ENCODE assay signal across 10 cellular contexts in genomic region chr4:184513802-184514120, GRCh38. TPM values are rescaled to one million over a fixed set of nuclear protein-coding genes. Genes with fewer than 3 reads are reported as not detected.
DNase-seq lines count a peak whose midpoint lies in the region; ATAC-seq and TF ChIP-seq lines count a peak whose summit lies in the region.
"Had no signal": no experiment of that assay in that cellular context is flagged by ENCODE, and none has a peak within 500 bp of the region (broad histone marks: within the 10 kb centered on the region; RNA-seq: fewer than 3 reads in every experiment).

No MANE protein-coding gene starts in this region.

- peak overlapping the region; percentile 40; the same call in 1 of the 2 replicates for H3K4me3 ChIP-seq in ACC112 (ENCODE audit: low read depth, low read length)
- no peak overlapping the region for H3K4me3 ChIP-seq in aorta (ENCODE audit: low read length in 2 of 2)
- no peak overlapping the region for H3K4me3 ChIP-seq in ovary

- TF ChIP-seq POLR2A in ovary (IDR thresholded peaks at IDR 0.05) = no peak

- H3K9me3 Mint-ChIP-seq in chondrocyte (ENCODE audit: low read depth) = peaks cover 9% of the 10 kb centered on the region

- peak overlapping the region; percentile 77 for H2AFZ ChIP-seq in ACC112 (ENCODE audit: low read length, unreplicated experiment)

- TF ChIP-seq CTCF in chondrocyte (IDR thresholded peaks at IDR 0.05) = no peak
- no peak for TF ChIP-seq CTCF in ovary (IDR thresholded peaks at IDR 0.05)

- intact Hi-C loops in aorta (cut with DNase I) = no loop called here
- intact Hi-C loops in ovary (cut with DNase I) = no loop called here

- no peaks in the 10 kb centered on the region for H3K36me3 ChIP-seq in ACC112 (ENCODE audit: insufficient read depth, low read length)
- no peaks in the 10 kb centered on the region for H3K36me3 ChIP-seq in aorta (ENCODE audit: control insufficient read depth in 1 of 2, insufficient read depth in 2 of 2, low read length in 1 of 2)
- H3K36me3 ChIP-seq in ovary = no peaks in the 10 kb centered on the region

- peaks cover 3% of the 10 kb centered on the region for H3K36me3 Mint-ChIP-seq in chondrocyte (ENCODE audit: low read depth)

- H3K4me1 Mint-ChIP-seq in chondrocyte (ENCODE audit: low read depth) = peaks cover 17% of the 10 kb centered on the region

- H3K27me3 ChIP-seq in ACC112 (ENCODE audit: insufficient read depth, low read length) = no peaks in the 10 kb centered on the region
- peaks cover 0 to 1% of the 10 kb centered on the region in 2 donors for H3K27me3 ChIP-seq in aorta (ENCODE audit: control insufficient read depth in 1 of 2, insufficient read depth in 2 of 2, low read length in 1 of 2)
- H3K27me3 ChIP-seq in ovary = no peaks in the 10 kb centered on the region

- peak overlapping the region; percentile 4 for H3K4me3 Mint-ChIP-seq in chondrocyte (ENCODE audit: unreplicated experiment)

- H3K27me3 Mint-ChIP-seq in chondrocyte (ENCODE audit: low read depth) = no peaks in the 10 kb centered on the region

- ATAC-seq in GM18909 (IDR thresholded peaks at IDR 0.05; ENCODE audit: poor library complexity, unreplicated experiment) = peak; percentile 23
- peak; percentile 14 for ATAC-seq in HG03045 (IDR thresholded peaks at IDR 0.05; ENCODE audit: unreplicated experiment)
- ATAC-seq in HG03354 (IDR thresholded peaks at IDR 0.05; ENCODE audit: poor library complexity, severe bottlenecking, unreplicated experiment) = no peak
- ATAC-seq in aorta (ENCODE audit: low FRiP score) = no peak

- no peak for TF ChIP-seq EP300 in ovary (IDR thresholded peaks at IDR 0.05)

- H3K9me3 ChIP-seq in aorta (ENCODE audit: control insufficient read depth, low read length) = peaks cover 4% of the 10 kb centered on the region
- no peaks in the 10 kb centered on the region for H3K9me3 ChIP-seq in ovary

- no peak for DNase-seq in chondrocyte (ENCODE audit: low spot score)
- DNase-seq in kidney tubule cell (ENCODE audit: low spot score) = no peak
- no peak for DNase-seq in aorta
- no peak for DNase-seq in ovary
- DNase-seq: H7, NCI-H2107 had no signal

- WGBS in aorta, 2 donors = 67 to 71% methylated on average over 2 of the region's 2 CpGs
- WGBS in ovary, 3 donors = 45 to 56% (median 53%) methylated on average over 2 of the region's 2 CpGs

- no peak overlapping the region for H3K27ac ChIP-seq in ACC112 (ENCODE audit: low read depth, low read length)
- no peak overlapping the region for H3K27ac ChIP-seq in aorta (ENCODE audit: low read depth in 1 of 2, low read length in 2 of 2)
- no peak overlapping the region for H3K27ac ChIP-seq in ovary

- H3K27ac Mint-ChIP-seq in chondrocyte (ENCODE audit: unreplicated experiment) = peak overlapping the region; percentile 86

- H3K4me1 ChIP-seq in ACC112 (ENCODE audit: control insufficient read depth, insufficient read depth, low read length, unreplicated experiment) (peaks cover 16% of the 10 kb centered on the region), aorta (ENCODE audit: control insufficient read depth in 1 of 2, insufficient read depth in 2 of 2, low read length in 2 of 2) (no peaks in the 10 kb centered on the region), ovary (ENCODE audit: insufficient read depth) (peaks cover 4% of the 10 kb centered on the region)

- H3K79me2 ChIP-seq in ACC112 (ENCODE audit: control insufficient read depth, insufficient read depth, low read length, unreplicated experiment) = no peaks in the 10 kb centered on the region

RNA-seq across cellular contexts. Expression of gene IRF2, which starts 39.4 kb away (rescaled TPM):
- total RNA-seq in chondrocyte (11.7 to 13.2 TPM (median 12.2 TPM) in 3 replicates), aorta (10 to 100 TPM; 37.1 to 49.4 TPM), ovary (10 to 100 TPM; 27.8 to 68.4 (median 40.7) TPM)
- polyA plus RNA-seq in aorta (10 to 100 TPM; 14.1 to 17.7 TPM), ovary (10 to 100 TPM; 31.7 to 60.6 TPM)

Comparison
In these comparisons a context has a peak if more than half of its experiments do, and no peak if none do; other contexts are left out.
1. ATAC-seq: peak in GM18909 (single experiment) and HG03045 (single experiment); none in HG03354 (single experiment) and aorta (single experiment).